ENCODE assay signal across 10 cellular contexts in genomic region chr16:17199135-17199534, GRCh38.
"Had no signal": no experiment of that assay in that cellular context is flagged by ENCODE, and none has a peak within 500 bp of the region (broad histone marks: within the 10 kb centered on the region; RNA-seq: fewer than 3 reads in every experiment).

No MANE protein-coding gene starts in this region.

- H3K27ac ChIP-seq: GM23248, HL-60, KMS-11 had no signal

- H3K4me2 ChIP-seq: KMS-11 had no signal

- H3K9ac ChIP-seq: GM23248, KMS-11 had no signal

- H3K36me3 ChIP-seq: HAP-1 had no signal

- DNase-seq: GM23248, GOT3, H7, HFFc6, IMR-90, KBM-7 had no signal

- H3K4me3 Mint-ChIP-seq: HFFc6 had no signal

- H3K4me3 ChIP-seq: GM23248, HAP-1 had no signal

- H2AFZ ChIP-seq: GM23248 had no signal

- H3K27ac Mint-ChIP-seq: HFFc6 had no signal

- H3K4me1 ChIP-seq: HAP-1 had no signal

- H3K9me3 Mint-ChIP-seq: HFFc6 had no signal

- H3K9me3 ChIP-seq: HAP-1 had no signal

- ATAC-seq: HCT116 had no signal
